Comparison of ENCODE assay signal across 11 cellular contexts in the genomic region with DNA sequence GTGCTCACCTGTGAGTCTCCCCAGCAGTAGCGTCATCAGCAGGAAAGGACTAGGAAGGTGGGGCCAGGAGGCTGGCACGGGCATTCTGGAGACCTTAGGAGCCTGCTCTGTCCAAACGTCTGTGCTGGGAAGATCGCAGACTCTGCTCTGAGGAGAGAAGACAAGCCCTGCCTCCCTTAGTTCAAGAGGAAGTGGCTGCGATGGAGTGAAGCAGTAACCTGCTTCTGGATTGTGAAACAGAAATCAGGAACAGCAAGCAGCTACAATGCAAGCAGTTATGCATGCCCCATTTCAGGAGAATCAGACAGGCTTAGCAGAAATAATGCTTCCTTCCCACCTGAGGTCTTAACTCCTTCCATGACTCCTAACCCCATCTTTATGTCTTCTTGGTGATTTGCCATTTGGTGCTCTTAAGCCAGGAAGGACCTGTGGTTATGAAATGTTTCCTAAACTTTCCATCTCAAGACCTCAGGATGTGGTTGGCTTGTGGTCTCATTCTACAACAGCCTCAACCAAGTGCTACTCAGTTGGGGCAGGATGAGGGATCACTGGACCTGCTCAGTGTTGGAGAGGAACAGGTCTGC. TPM values are rescaled to one million over a fixed set of nuclear protein-coding genes. Genes with fewer than 3 reads are reported as not detected.
A peak's percentile ranks its signal among the peaks of the same experiment; 100 is the strongest.
DNase-seq lines count a peak whose midpoint lies in the region; ATAC-seq and TF ChIP-seq lines count a peak whose summit lies in the region.
"Had no signal": no experiment of that assay in that cellular context is flagged by ENCODE, and none has a peak within 500 bp of the region (broad histone marks: within the 10 kb centered on the region; RNA-seq: fewer than 3 reads in every experiment).

A gene (minus strand): TSS at position 149 of the 584 bp plus-strand sequence. CDS start 65 bp downstream, at position 84.

- DNase-seq in Caki2 (ENCODE audit: low read depth) (no peak), NB4 (ENCODE audit: low read depth) (peak; percentile 96), cerebellar cortex (ENCODE audit: low spot score) (no peak), DMS153 (lab: John Stamatoyannopoulos, UW) (no peak)
- DNase-seq: NCI-H1694 treated with DMSO at 0.1 percent for 48 hours, psoas muscle had no signal

- peaks cover 79% of the 10 kb centered on the region for H3K4me1 ChIP-seq in mononuclear cell (ENCODE audit: insufficient read depth, low read length)
- H3K4me1 ChIP-seq: body of pancreas, psoas muscle had no signal

- no peak for TF ChIP-seq CTCF in NB4 (IDR thresholded peaks at IDR 0.05; ENCODE audit: low read depth, low read length)

- no peaks in the 10 kb centered on the region for H3K27me3 ChIP-seq in mononuclear cell (ENCODE audit: insufficient read depth, low read length)
- H3K27me3 ChIP-seq: body of pancreas had no signal

- in situ Hi-C loops in Caki2 (cut with HindIII; ENCODE audit: low pct_unique_long_range_greater_than_20kb, low sequenced_read_pairs), result no loop called here

- H3K4me3 Mint-ChIP-seq in activated naive CD8-positive, alpha-beta T cell, result peak within 1 kb of the TSS; percentile 67

- H3K9me3 Mint-ChIP-seq in activated naive CD8-positive, alpha-beta T cell (ENCODE audit: low read depth), result peaks cover 4% of the 10 kb centered on the region

- H3K4me3 ChIP-seq in NB4 (ENCODE audit: low read depth, low read length), result peak within 1 kb of the TSS; percentile 83
- H3K4me3 ChIP-seq in mononuclear cell (ENCODE audit: low read length), result peak within 1 kb of the TSS; percentile 48
- H3K4me3 ChIP-seq: body of pancreas, psoas muscle had no signal

- ATAC-seq in GM21367 (IDR thresholded peaks at IDR 0.05; ENCODE audit: unreplicated experiment), result no peak
- ATAC-seq in GM21737 (IDR thresholded peaks at IDR 0.05; ENCODE audit: unreplicated experiment), result no peak
- ATAC-seq: body of pancreas, psoas muscle had no signal

- H3K27ac Mint-ChIP-seq in activated naive CD8-positive, alpha-beta T cell, result peak within 1 kb of the TSS; percentile 85

- no peaks in the 10 kb centered on the region for H3K27me3 Mint-ChIP-seq in activated naive CD8-positive, alpha-beta T cell

- H3K36me3 Mint-ChIP-seq in activated naive CD8-positive, alpha-beta T cell, result peaks cover 10% of the 10 kb centered on the region

- peaks cover 65% of the 10 kb centered on the region for H3K4me1 Mint-ChIP-seq in activated naive CD8-positive, alpha-beta T cell (ENCODE audit: low read depth)

- no peaks in the 10 kb centered on the region for H3K9me3 ChIP-seq in mononuclear cell (ENCODE audit: low read depth, low read length)
- H3K9me3 ChIP-seq: body of pancreas had no signal

- peak; percentile 45 for TF ChIP-seq POLR2A in NB4 (IDR thresholded peaks at IDR 0.05; ENCODE audit: extremely low read depth, insufficient read length)

RNA-seq across cellular contexts. Expression of the gene that starts here (rescaled TPM):
- 2.1 and 10.4 TPM in 2 replicates for total RNA-seq in Caki2 (2014; rRNA removed; shearing (Covaris generic); ENCODE audit: low replicate concordance)
- 22.8 TPM for total RNA-seq in mononuclear cell
